ENCODE assay signal across 13 cellular contexts in the genomic region with DNA sequence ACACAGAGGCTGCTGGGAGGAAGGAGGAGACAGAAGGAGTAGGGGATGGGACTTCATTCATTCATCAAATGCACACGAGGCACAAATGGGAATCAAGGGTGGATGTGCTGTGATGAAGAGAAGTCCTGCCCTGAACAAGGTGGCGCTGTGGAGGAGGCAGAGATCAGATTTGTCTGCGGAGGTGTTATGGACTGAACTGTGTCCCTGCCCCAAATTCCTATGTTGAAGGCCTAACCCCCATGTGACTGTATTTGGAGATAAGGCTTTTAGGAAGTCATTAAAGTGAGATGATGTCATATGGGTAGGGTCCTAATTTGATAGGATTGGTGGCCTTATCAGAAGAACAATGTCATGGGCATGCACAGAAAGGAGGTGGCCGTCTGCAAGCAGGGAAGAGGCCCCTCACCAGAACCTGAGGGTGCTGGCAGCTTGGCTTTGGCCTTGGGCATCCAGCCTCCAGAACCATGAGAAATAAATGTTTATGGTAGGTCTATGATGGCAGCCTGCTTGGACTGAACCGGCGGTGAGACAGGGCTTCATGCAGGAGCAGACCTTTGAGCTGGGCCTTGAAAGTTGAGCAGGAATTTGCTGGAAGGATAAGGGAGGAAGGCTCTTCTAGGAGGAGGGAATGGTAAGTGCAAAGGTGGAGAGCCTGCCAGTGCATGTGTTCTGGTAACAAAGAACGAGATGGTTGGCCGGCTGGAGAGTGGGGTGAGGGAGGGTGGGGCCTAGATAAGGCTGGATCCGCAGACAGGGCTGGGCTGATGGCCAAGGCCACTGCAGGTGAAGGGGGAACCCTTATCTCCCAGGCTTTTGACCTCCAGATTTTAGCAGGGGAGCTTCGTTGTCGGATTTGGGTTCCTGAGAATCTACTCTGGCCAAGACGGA. TPM values are rescaled to one million over a fixed set of nuclear protein-coding genes. Genes with fewer than 3 reads are reported as not detected.
DNase-seq lines count a peak whose midpoint lies in the region; ATAC-seq, FAIRE-seq and TF ChIP-seq lines count a peak whose summit lies in the region.
"Had no signal": no experiment of that assay in that cellular context is flagged by ENCODE, and none has a peak within 500 bp of the region (broad histone marks: within the 10 kb centered on the region; RNA-seq: fewer than 3 reads in every experiment).

No MANE protein-coding gene starts in this region.

- no peak for TF ChIP-seq POLR2A in A549 (IDR thresholded peaks at IDR 0.05; ENCODE audit: low read length)

- TF ChIP-seq EP300 in A549 (IDR thresholded peaks at IDR 0.05) = no peak

- peak in 1 of 2 experiments; percentile 44 for DNase-seq in A549 (ENCODE audit: low read depth in 1 of 2, low spot score in 1 of 2)
- peak; percentile 52 for DNase-seq in H7
- DNase-seq in activated B cell treated with CpG ODN at 0.5 μM for 24 hours = no peak
- DNase-seq in lung (ENCODE audit: low spot score) = peak; percentile 79
- DNase-seq in MCF 10A (ENCODE audit: unreplicated experiment) = no peak
- no peak for DNase-seq in NCI-H1105 (lab: John Stamatoyannopoulos, UW)
- DNase-seq in activated gamma-delta T cell (lab: John Stamatoyannopoulos, UW) = no peak
- DNase-seq: NCI-H774; stimulated activated naive B cell treated with anti-CD40 and anti-IgM and Interleukin-4, amounts not matched to agents 10 μg/mL and 1 μg/mL and 100 μg/mL, for 72 hours; T-helper 9 cell had no signal

- no peak overlapping the region for H3K4me3 ChIP-seq in A549
- no peak overlapping the region for H3K4me3 ChIP-seq in H7 (ENCODE audit: insufficient read depth, low read depth, low read length)
- H3K4me3 ChIP-seq in lung = no peak overlapping the region

- 93% methylated on average over 12 of the region's 12 CpGs for WGBS in A549 (ENCODE audit: missing lambda C conversion rate)
- WGBS in lung, 2 donors = 64 to 76% methylated on average over 12 of the region's 12 CpGs

- peaks cover 31% of the 10 kb centered on the region for H3K27me3 Mint-ChIP-seq in activated B cell treated with CpG ODN at 0.5 μM for 24 hours
- H3K27me3 Mint-ChIP-seq in MCF 10A (ENCODE audit: insufficient read depth, unreplicated experiment) = no peaks in the 10 kb centered on the region

- peak; percentile 46 for FAIRE-seq in A549 (lab: Jason Lieb, UNC)

- H3K27ac Mint-ChIP-seq in activated B cell treated with CpG ODN at 0.5 μM for 24 hours (no peak overlapping the region), MCF 10A (ENCODE audit: low read depth, unreplicated experiment) (no peak overlapping the region)
- H3K27ac Mint-ChIP-seq: activated T-helper 1 cell treated with anti-CD3 and anti-CD28 coated beads, Interleukin-12 subunit alpha, Interleukin-12 subunit beta, Interleukin-2, Interleukin-4 antibody, amounts not matched to agents 30 ng/mL and 10 ng/mL and 1 ng/mL, durations not matched to agents 14 hours and 24 hours and 36 hours; stimulated activated naive B cell treated with anti-CD40 and anti-IgM and Interleukin-4, amounts not matched to agents 10 μg/mL and 1 μg/mL and 100 μg/mL, for 72 hours had no signal

- no peak for TF ChIP-seq RAD21 in A549 (conservative IDR thresholded peaks at IDR 0.05 in 1 of 2, IDR thresholded peaks at IDR 0.05 in 1 of 2)

- H3K36me3 ChIP-seq in H7 (replicated peaks; ENCODE audit: control insufficient read depth, insufficient read depth, low read length) (no peaks in the 10 kb centered on the region), lung (ENCODE audit: control insufficient read depth in 2 of 2, insufficient read depth in 2 of 2, low read length in 2 of 2) (no peaks in the 10 kb centered on the region)

- H3K9me3 ChIP-seq in A549 = no peaks in the 10 kb centered on the region
- H3K9me3 ChIP-seq in lung (ENCODE audit: control insufficient read depth in 2 of 2, insufficient read depth in 1 of 2, low read length in 1 of 2) = peaks cover 0 to 2% of the 10 kb centered on the region in 2 donors

- H3K4me2 ChIP-seq in A549 = no peak overlapping the region

- H3K4me3 Mint-ChIP-seq in activated B cell treated with CpG ODN at 0.5 μM for 24 hours (peak overlapping the region; percentile 16), MCF 10A (ENCODE audit: unreplicated experiment) (no peak overlapping the region)
- H3K4me3 Mint-ChIP-seq: activated T-helper 1 cell treated with anti-CD3 and anti-CD28 coated beads, Interleukin-12 subunit alpha, Interleukin-12 subunit beta, Interleukin-2, Interleukin-4 antibody, amounts not matched to agents 30 ng/mL and 10 ng/mL and 1 ng/mL, durations not matched to agents 14 hours and 24 hours and 36 hours; stimulated activated naive B cell treated with anti-CD40 and anti-IgM and Interleukin-4, amounts not matched to agents 10 μg/mL and 1 μg/mL and 100 μg/mL, for 72 hours had no signal

- BruUV-seq in MCF 10A (replicated peaks; lab: Mats Ljungman, UMichigan) = no TSS peak

- H3K4me1 ChIP-seq in A549 = peaks cover 11% of the 10 kb centered on the region
- peaks cover 0 to 21% of the 10 kb centered on the region in 2 donors for H3K4me1 ChIP-seq in lung (ENCODE audit: control insufficient read depth in 2 of 2, insufficient read depth in 2 of 2, low read length in 2 of 2)

- TF ChIP-seq CTCF in A549 (IDR thresholded peaks at IDR 0.05) (peak; percentile 31; the same call in 2 of the 3 replicates), activated B cell treated with CpG ODN at 0.5 μM for 24 hours (IDR thresholded peaks at IDR 0.05) (no peak), lung (IDR thresholded peaks at IDR 0.05; ENCODE audit: control extremely low read depth, extremely low read depth) (no peak), MCF 10A (IDR thresholded peaks at IDR 0.05; ENCODE audit: unreplicated experiment) (no peak)

- no peaks in the 10 kb centered on the region for H3K9me3 Mint-ChIP-seq in activated B cell treated with CpG ODN at 0.5 μM for 24 hours
- no peaks in the 10 kb centered on the region for H3K9me3 Mint-ChIP-seq in MCF 10A (ENCODE audit: unreplicated experiment)
- H3K9me3 Mint-ChIP-seq: activated T-helper 1 cell treated with anti-CD3 and anti-CD28 coated beads, Interleukin-12 subunit alpha, Interleukin-12 subunit beta, Interleukin-2, Interleukin-4 antibody, amounts not matched to agents 30 ng/mL and 10 ng/mL and 1 ng/mL, durations not matched to agents 14 hours and 24 hours and 36 hours; central memory CD8-positive, alpha-beta T cell had no signal

- intact Hi-C loops in activated B cell treated with CpG ODN at 0.5 μM for 24 hours (cut with micrococcal nuclease) (loop anchor here (10.0 kb wide), 1 partner anchor 100 kb away; no protein-coding TSS in a partner anchor), MCF 10A (cut with micrococcal nuclease) (loop anchor here (5.0 kb wide), 2 partner anchors 68 to 87 kb away; no protein-coding TSS in a partner anchor)

- H3K27me3 ChIP-seq in H7 (ENCODE audit: control insufficient read depth, insufficient read depth, low read length) = peaks cover 37% of the 10 kb centered on the region
- H3K27me3 ChIP-seq in lung (ENCODE audit: control insufficient read depth, insufficient read depth) = no peaks in the 10 kb centered on the region

- POLR2A ChIA-PET in A549 (lab: Yijun Ruan, JAX) = no interaction called here
- POLR2A ChIA-PET in activated B cell treated with CpG ODN at 0.5 μM for 24 hours (lab: Charles Lee) = no interaction called here
- POLR2A ChIA-PET in MCF 10A (lab: Yijun Ruan, JAX) = interaction anchor here (8.3 kb wide), 1 partner anchor 68 kb away, joined by 110 read pairs; a partner anchor contains a TSS

- ATAC-seq in A549 = no peak
- ATAC-seq in activated B cell treated with CpG ODN at 0.5 μM for 24 hours (ENCODE audit: low read depth) = no peak
- no peak for ATAC-seq in lung (ENCODE audit: insufficient read depth, low FRiP score)
- ATAC-seq in GM19452 (IDR thresholded peaks at IDR 0.05; ENCODE audit: unreplicated experiment) = no peak
- ATAC-seq: stimulated activated naive B cell treated with anti-CD40 and anti-IgM and Interleukin-4, amounts not matched to agents 10 μg/mL and 1 μg/mL and 100 μg/mL, for 72 hours had no signal

- CTCF ChIA-PET in A549 (lab: Yijun Ruan, JAX) (interaction anchor here (0.9 to 36.6 kb wide), 9 partner anchors 8 to 142 kb away, joined by 3 to 603 read pairs (median 43); a partner anchor contains a TSS), activated B cell treated with CpG ODN at 0.5 μM for 24 hours (lab: Charles Lee) (no interaction called here), MCF 10A (lab: Yijun Ruan, JAX) (interaction anchor here (1.2 kb wide), 1 partner anchor 63 kb away, joined by 3 read pairs; no protein-coding TSS in a partner anchor)

- H3K36me3 Mint-ChIP-seq in activated B cell treated with CpG ODN at 0.5 μM for 24 hours (ENCODE audit: low read depth) (no peaks in the 10 kb centered on the region), MCF 10A (ENCODE audit: insufficient read depth, unreplicated experiment) (no peaks in the 10 kb centered on the region)

- H3K27ac ChIP-seq in A549 (no peak overlapping the region), lung (ENCODE audit: low read depth in 1 of 2, low read length in 1 of 2) (peak overlapping the region in 1 of 2 donors; percentile 92)

- H3K4me1 Mint-ChIP-seq in activated B cell treated with CpG ODN at 0.5 μM for 24 hours = peaks cover 7% of the 10 kb centered on the region
- H3K4me1 Mint-ChIP-seq in MCF 10A (ENCODE audit: insufficient read depth, unreplicated experiment) = no peaks in the 10 kb centered on the region

TF ChIP-seq in A549, 52 proteins besides CTCF, POLR2A, EP300 and RAD21 (continues in another document):
- no peak for TF ChIP-seq ZNF302 (CRISPR knock-in tag; IDR thresholded peaks at IDR 0.05)
- no peak for TF ChIP-seq HOXA7 (CRISPR knock-in tag; IDR thresholded peaks at IDR 0.05)
- no peak for TF ChIP-seq MYC (IDR thresholded peaks at IDR 0.05; ENCODE audit: borderline replicate concordance, low read length)

RNA-seq across cellular contexts. Expression of a gene that starts 2.7 kb away (rescaled TPM):
- polyA plus RNA-seq in A549 (2011; rRNA removed) (3.5 and 4.3 TPM in 2 replicates), A549 (2017; fragmentation: RNase III; extraction: RNeasy Plus Mini Kit Qiagen cat#74134 plus additional on column Dnase treatment) (6.2 to 6.6 TPM (median 6.3 TPM) in 3 replicates), lung (10 to 100 TPM; 20.4 to 93.8 TPM)
- polyA plus RNA-seq in A549 (2012; cell fraction: cytosol; rRNA removed) = 4.5 and 6.6 TPM in 2 replicates
- 3.8 and 4.5 TPM in 2 replicates for polyA plus RNA-seq in A549 (2012; cell fraction: nucleus; rRNA removed)
- 5.2 and 5.7 TPM in 2 replicates for polyA minus RNA-seq in A549 (2011; rRNA and poly(A)+ RNA removed)
- 3.2 and 4.8 TPM in 2 replicates for total RNA-seq in H7 (2014; rRNA removed; shearing (Covaris generic))
- total RNA-seq in activated B cell treated with CpG ODN at 0.5 μM for 24 hours (0.51 and 0.83 TPM in 2 replicates), lung (10 to 100 TPM; 51.3 to 71.0 TPM), MCF 10A (2022) (4.7 and 6.2 TPM in 2 replicates)

Comparison
In these comparisons a context has a peak if more than half of its experiments do, and no peak if none do; other contexts are left out.
1. DNase-seq: peak in H7 (single experiment) and lung (single experiment); none in activated B cell treated with CpG ODN at 0.5 μM for 24 hours (single experiment), MCF 10A (single experiment), NCI-H1105 (single experiment) and activated gamma-delta T cell (single experiment).